In the genomic region with DNA sequence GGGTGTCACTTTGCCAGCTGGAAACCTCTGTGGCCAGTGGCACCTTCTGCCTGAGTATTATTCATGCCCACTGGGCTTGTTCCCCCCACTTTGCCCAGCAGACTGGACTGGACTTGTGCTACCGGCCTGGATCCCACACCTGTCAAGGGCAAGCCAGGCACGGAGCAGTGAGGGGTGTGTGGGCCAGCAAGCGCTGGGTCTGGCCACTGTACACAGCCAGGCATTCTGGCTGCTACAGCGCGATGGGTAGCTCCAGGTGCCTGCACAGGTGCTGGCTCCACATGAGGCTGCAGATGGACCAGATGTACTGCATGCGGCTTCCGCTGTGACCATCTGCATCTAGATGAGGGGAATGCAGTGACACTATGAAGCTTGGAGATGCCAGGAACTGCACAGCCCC, we compare ENCODE assay signal across 34 cellular contexts.
"Had no signal": no experiment of that assay in that cellular context is flagged by ENCODE, and none has a peak within 500 bp of the region (broad histone marks: within the 10 kb centered on the region; RNA-seq: fewer than 3 reads in every experiment).

No MANE protein-coding gene starts in this region.

- DNase-seq: Karpas-422, Kasumi-1, MG63, MM.1S, MV-4-11, NCI-H1048, NCI-H1092, NCI-H1092 treated with DMSO at 0.1 percent for 48 hours, NCI-H1105, NCI-H1105 treated with DMSO at 0.1 percent for 48 hours, NCI-H1417, NCI-H1417 treated with DMSO at 0.1 percent for 48 hours, NCI-H1436, NCI-H1436 treated with DMSO at 0.1 percent for 48 hours, NCI-H146, NCI-H1694, NCI-H1694 treated with DMSO at 0.1 percent for 48 hours, NCI-H187, NCI-H187 treated with DMSO at 0.1 percent for 48 hours, NCI-H1930, NCI-H2029, NCI-H2029 treated with DMSO at 0.1 percent for 48 hours, NCI-H2081, NCI-H2081 treated with DMSO at 0.1 percent for 48 hours, NCI-H2107, NCI-H2171, NCI-H2171 treated with DMSO at 0.1 percent for 48 hours, NCI-H2227 treated with DMSO at 0.1 percent for 48 hours, NCI-H226, NCI-H345, NCI-H446, NCI-H446 treated with DMSO at 0.1 percent for 48 hours, NCI-H510A, NCI-H510A treated with DMSO at 0.1 percent for 48 hours had no signal
